Comparison of ENCODE assay signal across 8 cellular contexts in genomic region chr3:119559441-119559963, GRCh38. TPM values are rescaled to one million over a fixed set of nuclear protein-coding genes. Genes with fewer than 3 reads are reported as not detected.
DNase-seq lines count a peak whose midpoint lies in the region; ATAC-seq and TF ChIP-seq lines count a peak whose summit lies in the region.

CD80 (minus strand) TSS chr3:119559614; CDS start chr3:119557728, 1,886 bp downstream.

- no peaks in the 10 kb centered on the region for H3K4me1 ChIP-seq in Panc1 (ENCODE audit: control insufficient read depth, insufficient read depth, low read length)
- H3K4me1 ChIP-seq in cardiac muscle cell (ENCODE audit: low read depth): peaks cover 4% of the 10 kb centered on the region

- peak within 1 kb of the TSS; percentile 65 to 78 for H3K4me3 Mint-ChIP-seq in activated T-cell treated with anti-CD3 and anti-CD28 coated beads, Interleukin-2, amount 50 U/mL, for 72 hours

- H3K36me3 Mint-ChIP-seq in activated T-cell treated with anti-CD3 and anti-CD28 coated beads, Interleukin-2, amount 50 U/mL, for 72 hours (ENCODE audit: insufficient read depth in 2 of 2): peaks cover 0 to 1% of the 10 kb centered on the region in 2 donors

- H3K36me3 ChIP-seq in Panc1 (ENCODE audit: control insufficient read depth, insufficient read depth, low read length): no peaks in the 10 kb centered on the region
- H3K36me3 ChIP-seq in cardiac muscle cell: no peaks in the 10 kb centered on the region

- CTCF ChIA-PET in Panc1 (lab: Charles Lee): no interaction called here

- intact Hi-C loops in Panc1 (cut with micrococcal nuclease; ENCODE audit: unreplicated experiment): no loop called here

- POLR2A ChIA-PET in Panc1 (lab: Charles Lee): no interaction called here

- TF ChIP-seq CTCF in Panc1 (IDR thresholded peaks at IDR 0.05): peak; percentile 80
- TF ChIP-seq CTCF in cardiac muscle cell (IDR thresholded peaks at IDR 0.05; ENCODE audit: low read depth, low read length): peak; percentile 30

- no peaks in the 10 kb centered on the region; the same call in 1 of the 2 replicates for H3K27me3 ChIP-seq in Panc1 (ENCODE audit: control insufficient read depth, insufficient read depth, low read length)
- H3K27me3 ChIP-seq in cardiac muscle cell: no peaks in the 10 kb centered on the region

- BruUV-seq in Panc1 (replicated peaks; lab: Mats Ljungman, UMichigan): no TSS peak

- DNase-seq in DMS 273 (lab: John Stamatoyannopoulos, UW; ENCODE audit: unreplicated experiment): peak; percentile 66
- DNase-seq in Panc1 (ENCODE audit: low read depth, low spot score): peak; percentile 18
- DNase-seq in activated T-cell treated with anti-CD3 and anti-CD28 coated beads, Interleukin-2, amount 50 U/mL, for 72 hours: peak; percentile 74 to 75
- DNase-seq in cardiac muscle cell (ENCODE audit: low read depth in 1 of 2, low spot score in 1 of 2): peak; percentile 51 to 70
- DNase-seq in stimulated activated CD4-positive, alpha-beta T cell treated with anti-CD3 and anti-CD28 coated beads, Interleukin-1b, Interleukin-23, amount 100 ng/mL, for 4 hours (ENCODE audit: low read depth in 2 of 2): peak; percentile 31 to 33
- DNase-seq in effector CD8-positive, alpha-beta T cell (lab: John Stamatoyannopoulos, UW): no peak

- H3K27me3 Mint-ChIP-seq in activated T-cell treated with anti-CD3 and anti-CD28 coated beads, Interleukin-2, amount 50 U/mL, for 72 hours (ENCODE audit: low read depth): no peaks in the 10 kb centered on the region

- H3K27ac ChIP-seq in Panc1 (ENCODE audit: low read length): no peak within 1 kb of the TSS
- H3K27ac ChIP-seq in cardiac muscle cell: no peak within 1 kb of the TSS

- peak within 1 kb of the TSS; percentile 11 for H3K27ac Mint-ChIP-seq in activated T-cell treated with anti-CD3 and anti-CD28 coated beads, Interleukin-2, amount 50 U/mL, for 72 hours

- H3K4me3 ChIP-seq in Panc1 (ENCODE audit: low read depth in 2 of 2, low read length in 2 of 2) (no peak within 1 kb of the TSS), cardiac muscle cell (no peak within 1 kb of the TSS)

- H3K4me1 Mint-ChIP-seq in activated T-cell treated with anti-CD3 and anti-CD28 coated beads, Interleukin-2, amount 50 U/mL, for 72 hours (ENCODE audit: low read depth): peaks cover 35% of the 10 kb centered on the region

- ATAC-seq in GM19351 (IDR thresholded peaks at IDR 0.05; ENCODE audit: unreplicated experiment) (peak; percentile 54), HG03196 (IDR thresholded peaks at IDR 0.05; ENCODE audit: unreplicated experiment) (peak; percentile 50), Panc1 (peak; percentile 95)
- peak; percentile 68 to 69 for ATAC-seq in activated T-cell treated with anti-CD3 and anti-CD28 coated beads, Interleukin-2, amount 50 U/mL, for 72 hours (replicated peaks in 1 of 2)

- no peaks in the 10 kb centered on the region for H3K9me3 ChIP-seq in Panc1 (ENCODE audit: control insufficient read depth, insufficient read depth, low read depth, low read length)
- H3K9me3 ChIP-seq in cardiac muscle cell (ENCODE audit: low read depth): no peaks in the 10 kb centered on the region

- in situ Hi-C loops in Panc1 (cut with HindIII; ENCODE audit: low pct_unique_long_range_greater_than_20kb, low sequenced_read_pairs): no loop called here

- H3K9me3 Mint-ChIP-seq in activated T-cell treated with anti-CD3 and anti-CD28 coated beads, Interleukin-2, amount 50 U/mL, for 72 hours: no peaks in the 10 kb centered on the region

RNA-seq across cellular contexts. Expression of gene CD80, which starts in this region (rescaled TPM):
- total RNA-seq in Panc1 (2021; ENCODE audit: unreplicated experiment) (0.15 TPM), cardiac muscle cell (0.28 and 0.39 TPM in 2 replicates)
- polyA plus RNA-seq in Panc1 (2012; ENCODE audit: insufficient read length): not detected
- 10 to 100 TPM in 1 of 2 donors, 1 to 10 TPM in 1; 8.3 to 11.9 TPM for total RNA-seq in activated T-cell treated with anti-CD3 and anti-CD28 coated beads, Interleukin-2, amount 50 U/mL, for 72 hours
- not detected in 2 replicates for polyA plus RNA-seq in cardiac muscle cell

Comparison
In these comparisons a context has a peak if more than half of its experiments do, and no peak if none do; other contexts are left out.
1. Peak in DNase-seq and ATAC-seq in Panc1; RNA of the gene not detected or under 1 TPM.
2. Peak in DNase-seq in cardiac muscle cell; RNA of the gene not detected or under 1 TPM.